Comparison of ENCODE assay signal across 24 cellular contexts in the genomic region with DNA sequence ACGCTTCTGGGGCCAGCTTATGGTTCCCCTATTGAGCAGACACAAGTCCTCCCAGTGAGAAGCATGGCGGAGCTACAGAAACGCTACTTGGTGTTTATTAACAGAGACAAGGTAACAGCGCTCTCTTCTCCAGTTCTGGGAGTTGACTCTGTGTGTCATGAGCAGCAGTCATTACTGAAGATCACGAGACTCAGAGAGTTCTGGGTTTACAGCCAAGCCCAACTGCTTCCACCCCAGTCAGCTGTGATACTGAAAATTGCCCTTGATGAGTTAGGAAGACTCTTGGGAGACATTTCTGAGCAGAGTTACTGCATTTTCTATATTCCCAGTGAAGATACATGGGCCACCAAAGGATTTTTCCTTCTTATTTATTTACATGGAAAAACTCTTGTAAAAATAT.
"Had no signal": no experiment of that assay in that cellular context is flagged by ENCODE, and none has a peak within 500 bp of the region (broad histone marks: within the 10 kb centered on the region; RNA-seq: fewer than 3 reads in every experiment).

No MANE protein-coding gene starts in this region.

- H3K4me3 ChIP-seq: coronary artery, esophagus squamous epithelium, smooth muscle cell, stomach, thoracic aorta, upper lobe of left lung had no signal

- DNase-seq: activated B cell treated with CpG ODN at 0.5 μM for 24 hours; activated CD4-positive, alpha-beta T cell treated with anti-CD3 and anti-CD28 coated beads for 36 hours; activated CD4-positive, alpha-beta T cell treated with anti-CD3 and anti-CD28 coated beads, Interleukin-2, amount 50 U/mL, for 4 hours; activated CD8-positive, alpha-beta memory T cell treated with anti-CD3 and anti-CD28 coated beads for 24 hours; activated CD8-positive, alpha-beta memory T cell treated with anti-CD3 and anti-CD28 coated beads, Interleukin-2, amount 50 U/mL, for 4 hours; activated naive CD4-positive, alpha-beta T cell treated with anti-CD3 and anti-CD28 coated beads for 36 hours; activated naive CD8-positive, alpha-beta T cell treated with anti-CD3 and anti-CD28 coated beads, Interleukin-2, amount 10 ng/mL, durations not matched to agents 7 days and 5 days; activated T-cell treated with anti-CD3 and anti-CD28 coated beads, Interleukin-2, amount 50 U/mL, for 4 hours; amniotic stem cell; cerebellar nuclear complex; esophagus squamous epithelium; hippocampal formation; kidney glomerular epithelial cell; nephron progenitor cell; stimulated activated CD4-positive, alpha-beta T cell treated with anti-CD3 and anti-CD28 coated beads, Interleukin-15, amount 100 ng/mL, for 24 hours; stomach; T-helper 9 cell; upper lobe of left lung had no signal

- H3K27me3 ChIP-seq: esophagus squamous epithelium, stomach, upper lobe of left lung had no signal

- H3K27ac ChIP-seq: coronary artery, esophagus squamous epithelium, parathyroid adenoma, stomach, thoracic aorta, upper lobe of left lung had no signal

- H3K9me3 ChIP-seq: esophagus squamous epithelium, stomach, thoracic aorta, upper lobe of left lung had no signal

- ATAC-seq: activated CD4-positive, alpha-beta T cell treated with anti-CD3 and anti-CD28 coated beads for 36 hours; activated T-cell treated with anti-CD3 and anti-CD28 coated beads, Interleukin-2, amount 50 U/mL, for 4 hours; sciatic nerve; stimulated activated memory B cell treated with anti-CD40 and anti-IgM and Interleukin-4, amounts not matched to agents 10 μg/mL and 1 μg/mL and 100 μg/mL, for 72 hours had no signal

- H3K4me1 ChIP-seq: esophagus squamous epithelium, parathyroid adenoma, stomach had no signal

- H3K36me3 ChIP-seq: esophagus squamous epithelium, stomach, thoracic aorta, upper lobe of left lung had no signal
